Comparison of ENCODE assay signal across 14 cellular contexts in genomic region chr7:133602291-133602690, GRCh38.
DNase-seq lines count a peak whose midpoint lies in the region; ATAC-seq and TF ChIP-seq lines count a peak whose summit lies in the region.
"Had no signal": no experiment of that assay in that cellular context is flagged by ENCODE, and none has a peak within 500 bp of the region (broad histone marks: within the 10 kb centered on the region; RNA-seq: fewer than 3 reads in every experiment).

No MANE protein-coding gene starts in this region.

- H3K4me1 Mint-ChIP-seq in natural killer cell treated with Interleukin-12 subunit alpha and Interleukin-12 subunit beta and Interleukin-15 and Interleukin-18, amount 100 ng/mL, for 72 hours (ENCODE audit: low read depth in 2 of 2) = peaks cover 6 to 19% of the 10 kb centered on the region in 2 donors
- H3K4me1 Mint-ChIP-seq: activated CD4-positive, alpha-beta T cell treated with anti-CD3 and anti-CD28 coated beads for 36 hours had no signal

- peak overlapping the region; percentile 5 for H3K27ac ChIP-seq in psoas muscle
- H3K27ac ChIP-seq: coronary artery, hepatocyte, spleen had no signal

- H3K9me3 ChIP-seq in psoas muscle = no peaks in the 10 kb centered on the region
- H3K9me3 ChIP-seq: mucosa of descending colon, spleen had no signal

- H3K36me3 Mint-ChIP-seq in natural killer cell treated with Interleukin-12 subunit alpha and Interleukin-12 subunit beta and Interleukin-15 and Interleukin-18, amount 100 ng/mL, for 72 hours = no peaks in the 10 kb centered on the region

- no peak for TF ChIP-seq CTCF in epithelial cell of esophagus (IDR thresholded peaks at IDR 0.05; ENCODE audit: insufficient read depth, low read depth, low read length, missing control alignments)
- no peak for TF ChIP-seq CTCF in psoas muscle (IDR thresholded peaks at IDR 0.05)

- H3K4me3 ChIP-seq in epithelial cell of esophagus (ENCODE audit: low read length) = no peak overlapping the region
- H3K4me3 ChIP-seq in psoas muscle = no peak overlapping the region
- H3K4me3 ChIP-seq: coronary artery, hepatocyte, mucosa of descending colon, spleen had no signal

- H3K27me3 ChIP-seq in psoas muscle (ENCODE audit: insufficient read depth in 3 of 3, low read length in 2 of 3) = no peaks in the 10 kb centered on the region
- H3K27me3 ChIP-seq: hepatocyte, spleen had no signal

- ATAC-seq in psoas muscle = peak; percentile 30 to 74 (median 67)
- ATAC-seq in natural killer cell treated with Interleukin-12 subunit alpha and Interleukin-12 subunit beta and Interleukin-15 and Interleukin-18, amount 100 ng/mL, for 72 hours = no peak
- no peak for ATAC-seq in HG03354 (IDR thresholded peaks at IDR 0.05; ENCODE audit: poor library complexity, severe bottlenecking, unreplicated experiment)
- ATAC-seq: activated CD4-positive, alpha-beta T cell treated with anti-CD3 and anti-CD28 coated beads for 36 hours had no signal

- no peaks in the 10 kb centered on the region for H3K27me3 Mint-ChIP-seq in natural killer cell treated with Interleukin-12 subunit alpha and Interleukin-12 subunit beta and Interleukin-15 and Interleukin-18, amount 100 ng/mL, for 72 hours
- H3K27me3 Mint-ChIP-seq: activated CD4-positive, alpha-beta T cell treated with anti-CD3 and anti-CD28 coated beads for 36 hours had no signal

- intact Hi-C loops in psoas muscle (cut with DNase I) = no loop called here

- WGBS in psoas muscle, 3 donors = 17 to 34% (median 26%) methylated on average over 4 of the region's 4 CpGs

- H3K4me3 Mint-ChIP-seq in natural killer cell treated with Interleukin-12 subunit alpha and Interleukin-12 subunit beta and Interleukin-15 and Interleukin-18, amount 100 ng/mL, for 72 hours = no peak overlapping the region
- H3K4me3 Mint-ChIP-seq: activated CD4-positive, alpha-beta T cell treated with anti-CD3 and anti-CD28 coated beads for 36 hours had no signal

- H3K27ac Mint-ChIP-seq in natural killer cell treated with Interleukin-12 subunit alpha and Interleukin-12 subunit beta and Interleukin-15 and Interleukin-18, amount 100 ng/mL, for 72 hours = no peak overlapping the region
- H3K27ac Mint-ChIP-seq: activated CD4-positive, alpha-beta T cell treated with anti-CD3 and anti-CD28 coated beads for 36 hours had no signal

- H3K9me3 Mint-ChIP-seq in natural killer cell treated with Interleukin-12 subunit alpha and Interleukin-12 subunit beta and Interleukin-15 and Interleukin-18, amount 100 ng/mL, for 72 hours = no peaks in the 10 kb centered on the region

- H3K4me1 ChIP-seq in psoas muscle = peaks cover 10% of the 10 kb centered on the region

- DNase-seq in HT1080 (ENCODE audit: low read depth) (peak; percentile 50), NCI-H69 (lab: John Stamatoyannopoulos, UW) (peak; percentile 92), epithelial cell of esophagus (ENCODE audit: low read depth) (peak; percentile 53), psoas muscle (no peak), DMS79 (lab: John Stamatoyannopoulos, UW) (no peak)
- no peak for DNase-seq in natural killer cell treated with Interleukin-12 subunit alpha and Interleukin-12 subunit beta and Interleukin-15 and Interleukin-18, amount 100 ng/mL, for 72 hours (ENCODE audit: low spot score)
- no peak for DNase-seq in stimulated activated naive CD4-positive, alpha-beta T cell (lab: John Stamatoyannopoulos, UW)
- DNase-seq: activated CD4-positive, alpha-beta T cell treated with anti-CD3 and anti-CD28 coated beads for 36 hours; activated effector memory CD4-positive, alpha-beta T cell treated with Interleukin-2 at 50 U/mL for 16 hours; mucosa of descending colon; spleen had no signal

- H3K36me3 ChIP-seq in psoas muscle (ENCODE audit: insufficient read depth in 1 of 2, low read depth in 1 of 2) = no peaks in the 10 kb centered on the region
- H3K36me3 ChIP-seq: spleen had no signal

Comparison
In these comparisons a context has a peak if more than half of its experiments do, and no peak if none do; other contexts are left out.
1. DNase-seq: peak in HT1080 (single experiment), NCI-H69 (single experiment) and epithelial cell of esophagus (single experiment); none in psoas muscle (0 of 2), natural killer cell treated with Interleukin-12 subunit alpha and Interleukin-12 subunit beta and Interleukin-15 and Interleukin-18, amount 100 ng/mL, for 72 hours (single experiment), DMS79 (single experiment) and stimulated activated naive CD4-positive, alpha-beta T cell (0 of 6).
2. ATAC-seq: peak in psoas muscle (4 of 4); none in natural killer cell treated with Interleukin-12 subunit alpha and Interleukin-12 subunit beta and Interleukin-15 and Interleukin-18, amount 100 ng/mL, for 72 hours (0 of 2) and HG03354 (single experiment).